Comparison of ENCODE assay signal across 11 cellular contexts in the genomic region with DNA sequence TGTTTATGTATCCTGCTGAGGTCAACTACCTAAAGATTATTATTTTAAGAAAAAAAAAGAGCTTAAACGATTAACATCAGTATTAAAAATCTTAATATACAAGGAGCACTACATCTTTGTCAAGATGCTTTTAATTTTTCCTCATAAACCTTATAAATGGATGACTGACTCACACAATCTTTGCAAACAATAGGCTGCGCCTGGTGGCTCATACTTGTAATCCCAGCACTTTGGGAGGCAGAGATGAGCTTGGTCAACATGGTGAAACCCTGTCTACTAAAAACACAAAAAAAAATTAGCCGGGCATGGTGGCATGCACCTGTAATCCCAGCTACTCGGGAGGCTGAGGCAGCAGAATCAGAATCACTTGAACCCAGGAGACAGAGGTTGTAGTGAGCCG. TPM values are rescaled to one million over a fixed set of nuclear protein-coding genes. Genes with fewer than 3 reads are reported as not detected.
DNase-seq lines count a peak whose midpoint lies in the region; ATAC-seq, FAIRE-seq and TF ChIP-seq lines count a peak whose summit lies in the region.
"Had no signal": no experiment of that assay in that cellular context is flagged by ENCODE, and none has a peak within 500 bp of the region (broad histone marks: within the 10 kb centered on the region; RNA-seq: fewer than 3 reads in every experiment).

No MANE protein-coding gene starts in this region.

- peaks cover 4% of the 10 kb centered on the region for H4K20me1 ChIP-seq in endothelial cell of umbilical vein (replicated peaks; ENCODE audit: control insufficient read depth, extremely low read depth, insufficient read depth, low read length)

- H3K27me3 ChIP-seq in endothelial cell of umbilical vein (ENCODE audit: control insufficient read depth in 2 of 2, insufficient read depth in 2 of 2, low read length in 2 of 2) = no peaks in the 10 kb centered on the region

- no peak for ATAC-seq in GM21737 (IDR thresholded peaks at IDR 0.05; ENCODE audit: unreplicated experiment)

- TF ChIP-seq POLR2A in endothelial cell of umbilical vein (IDR thresholded peaks at IDR 0.05; ENCODE audit: low read depth, low read length) = no peak

- H3K9me3 ChIP-seq in endothelial cell of umbilical vein (replicated peaks; ENCODE audit: control insufficient read depth, insufficient read depth, low read length) = no peaks in the 10 kb centered on the region

- no peak overlapping the region for H3K4me3 Mint-ChIP-seq in activated CD4-positive, alpha-beta T cell treated with anti-CD3 and anti-CD28 coated beads, Interleukin-2, amount 10 ng/mL, durations not matched to agents 7 days and 5 days

- BruUV-seq in endothelial cell of umbilical vein (replicated peaks; lab: Mats Ljungman, UMichigan) = no TSS peak

- dilution Hi-C loops in endothelial cell of umbilical vein (cut with MboI; ENCODE audit: extremely low pct_ligation_motif_present, low sequenced_read_pairs) = no loop called here

- peak overlapping the region; percentile 84 for H3K4me2 ChIP-seq in endothelial cell of umbilical vein (ENCODE audit: insufficient read depth, low read length)

- POLR2A ChIA-PET in activated CD4-positive, alpha-beta T cell treated with anti-CD3 and anti-CD28 coated beads, Interleukin-2, amount 10 ng/mL, durations not matched to agents 7 days and 5 days (lab: Charles Lee) = interaction anchor here (0.5 kb wide), 1 partner anchor 8 kb away, joined by 4 read pairs; no protein-coding TSS in a partner anchor
- POLR2A ChIA-PET in RWPE1 (lab: Yijun Ruan, JAX; ENCODE audit: low non-redundant PET) (interaction anchor here (0.6 to 0.7 kb wide), 2 partner anchors 42 to 1954 kb away, joined by 3 read pairs; no protein-coding TSS in a partner anchor), endothelial cell of umbilical vein (lab: Charles Lee) (interaction anchor here (0.7 kb wide), 1 partner anchor 790 kb away, joined by 3 read pairs; no protein-coding TSS in a partner anchor)

- peaks cover 42% of the 10 kb centered on the region for H3K4me1 ChIP-seq in endothelial cell of umbilical vein (ENCODE audit: control insufficient read depth, extremely low read depth, insufficient read depth, low read length)

- H3K27me3 Mint-ChIP-seq in activated CD4-positive, alpha-beta T cell treated with anti-CD3 and anti-CD28 coated beads, Interleukin-2, amount 10 ng/mL, durations not matched to agents 7 days and 5 days = no peaks in the 10 kb centered on the region

- CTCF ChIA-PET in activated CD4-positive, alpha-beta T cell treated with anti-CD3 and anti-CD28 coated beads, Interleukin-2, amount 10 ng/mL, durations not matched to agents 7 days and 5 days (lab: Charles Lee) = interaction anchor here (0.7 to 2.8 kb wide), 5 partner anchors 10 to 134 kb away, joined by 3 to 18 read pairs (median 7); no protein-coding TSS in a partner anchor
- CTCF ChIA-PET in RWPE1 (lab: Yijun Ruan, JAX) (interaction anchor here (0.9 kb wide), 1 partner anchor 137 kb away, joined by 4 read pairs; no protein-coding TSS in a partner anchor), endothelial cell of umbilical vein (lab: Charles Lee) (interaction anchor here (0.9 to 6.7 kb wide), 7 partner anchors 11 to 134 kb away, joined by 3 to 57 read pairs (median 4); partner anchors contain the start of gene ARHGEF2)

- H3K9me3 Mint-ChIP-seq in activated CD4-positive, alpha-beta T cell treated with anti-CD3 and anti-CD28 coated beads, Interleukin-2, amount 10 ng/mL, durations not matched to agents 7 days and 5 days = no peaks in the 10 kb centered on the region

- peaks cover 56% of the 10 kb centered on the region for H3K79me2 ChIP-seq in endothelial cell of umbilical vein (ENCODE audit: control insufficient read depth, insufficient read depth, low read length)

- H3K27ac ChIP-seq in RWPE1 = peak overlapping the region; percentile 32; the same call in 1 of the 2 replicates
- no peak overlapping the region for H3K27ac ChIP-seq in endothelial cell of umbilical vein (ENCODE audit: insufficient read depth, low read depth, low read length)

- no peaks in the 10 kb centered on the region for H3K9me1 ChIP-seq in endothelial cell of umbilical vein (replicated peaks; ENCODE audit: control insufficient read depth, extremely low read depth, insufficient read depth, low read length)

- TF ChIP-seq CTCF in RWPE1 (conservative IDR thresholded peaks at IDR 0.05; ENCODE audit: low read depth) (no peak), endothelial cell of umbilical vein (IDR thresholded peaks at IDR 0.05; ENCODE audit: extremely low read depth in 1 of 2, insufficient read depth in 1 of 2, low read depth in 1 of 2, low read length in 2 of 2) (no peak), retinal pigment epithelial cell (conservative IDR thresholded peaks at IDR 0.05; ENCODE audit: low read depth, low read length) (no peak)

- intact Hi-C loops in endothelial cell of umbilical vein (cut with micrococcal nuclease) = no loop called here

- H2AFZ ChIP-seq in endothelial cell of umbilical vein (ENCODE audit: low read depth, low read length) = no peak overlapping the region

- peak overlapping the region in 1 of 3 experiments; percentile 92 for H3K4me3 ChIP-seq in endothelial cell of umbilical vein (replicated peaks in 1 of 3; ENCODE audit: insufficient read depth in 1 of 3, low read depth in 1 of 3, low read length in 3 of 3)
- peak overlapping the region; percentile 93 for H3K4me3 ChIP-seq in retinal pigment epithelial cell (ENCODE audit: low read length)

- peaks cover 43% of the 10 kb centered on the region for H3K4me1 Mint-ChIP-seq in activated CD4-positive, alpha-beta T cell treated with anti-CD3 and anti-CD28 coated beads, Interleukin-2, amount 10 ng/mL, durations not matched to agents 7 days and 5 days

- FAIRE-seq in endothelial cell of umbilical vein (lab: Jason Lieb, UNC) = no peak

- peaks cover 33% of the 10 kb centered on the region for H3K36me3 Mint-ChIP-seq in activated CD4-positive, alpha-beta T cell treated with anti-CD3 and anti-CD28 coated beads, Interleukin-2, amount 10 ng/mL, durations not matched to agents 7 days and 5 days (ENCODE audit: low read depth)

- no peak for DNase-seq in activated CD4-positive, alpha-beta T cell treated with anti-CD3 and anti-CD28 coated beads, Interleukin-2, amount 10 ng/mL, durations not matched to agents 7 days and 5 days
- no peak for DNase-seq in activated CD4-positive, alpha-beta T cell treated with anti-CD3 and anti-CD28 coated beads for 48 hours
- DNase-seq in RWPE1 (ENCODE audit: low spot score) (no peak), endothelial cell of umbilical vein (ENCODE audit: low read depth, low spot score) (no peak), retinal pigment epithelial cell (ENCODE audit: low read depth) (no peak), NCI-H345 (lab: John Stamatoyannopoulos, UW) (no peak), NCI-H2107 (lab: John Stamatoyannopoulos, UW) (no peak)
- DNase-seq: Kasumi-1 had no signal

- peak overlapping the region; percentile 19 for H3K27ac Mint-ChIP-seq in activated CD4-positive, alpha-beta T cell treated with anti-CD3 and anti-CD28 coated beads, Interleukin-2, amount 10 ng/mL, durations not matched to agents 7 days and 5 days

- H3K9ac ChIP-seq in endothelial cell of umbilical vein (replicated peaks; ENCODE audit: extremely low read depth, insufficient read depth, low read length) = peak overlapping the region; percentile 84

- H3K36me3 ChIP-seq in endothelial cell of umbilical vein (ENCODE audit: control insufficient read depth in 2 of 2, extremely low read depth in 1 of 2, insufficient read depth in 2 of 2, low read length in 2 of 2) = peaks cover 11 to 18% of the 10 kb centered on the region in 2 experiments

RNA-seq across cellular contexts. Expression of gene KHDC4, which starts 1.7 kb away (rescaled TPM):
- total RNA-seq in activated CD4-positive, alpha-beta T cell treated with anti-CD3 and anti-CD28 coated beads, Interleukin-2, amount 10 ng/mL, durations not matched to agents 7 days and 5 days = 10 to 100 TPM; 66.3 to 67.3 TPM
- 54.1 and 55.6 TPM in 2 replicates for total RNA-seq in endothelial cell of umbilical vein
- polyA plus RNA-seq in endothelial cell of umbilical vein = 47.9 and 48.6 TPM in 2 replicates
- polyA plus RNA-seq in endothelial cell of umbilical vein (2011; cell fraction: cytosol; rRNA removed) = 22.4 and 25.5 TPM in 2 replicates
- polyA plus RNA-seq in endothelial cell of umbilical vein (2011; cell fraction: nucleus; rRNA removed) = 123 and 207 TPM in 2 replicates
- 19.8 and 29.0 TPM in 2 replicates for polyA plus RNA-seq in endothelial cell of umbilical vein (2012)
- 75.4 and 81.4 TPM in 2 replicates for polyA minus RNA-seq in endothelial cell of umbilical vein
- 50.2 TPM for polyA minus RNA-seq in endothelial cell of umbilical vein (2011; cell fraction: cytosol; rRNA and poly(A)+ RNA removed)
- polyA minus RNA-seq in endothelial cell of umbilical vein (2011; cell fraction: nucleus; rRNA and poly(A)+ RNA removed) = 68.0 and 96.9 TPM in 2 replicates

RNA-seq across cellular contexts. Expression of gene RXFP4, which starts 9.0 kb away (rescaled TPM):
- not detected for total RNA-seq in activated CD4-positive, alpha-beta T cell treated with anti-CD3 and anti-CD28 coated beads, Interleukin-2, amount 10 ng/mL, durations not matched to agents 7 days and 5 days
- not detected in 2 replicates for total RNA-seq in endothelial cell of umbilical vein
- polyA plus RNA-seq in endothelial cell of umbilical vein = not detected in 2 replicates
- polyA plus RNA-seq in endothelial cell of umbilical vein (2011; cell fraction: cytosol; rRNA removed) = not detected in 2 replicates
- not detected in 2 replicates for polyA plus RNA-seq in endothelial cell of umbilical vein (2011; cell fraction: nucleus; rRNA removed)
- not detected in 2 replicates for polyA plus RNA-seq in endothelial cell of umbilical vein (2012)
- polyA minus RNA-seq in endothelial cell of umbilical vein = not detected in 2 replicates
- polyA minus RNA-seq in endothelial cell of umbilical vein (2011; cell fraction: cytosol; rRNA and poly(A)+ RNA removed) = not detected
- polyA minus RNA-seq in endothelial cell of umbilical vein (2011; cell fraction: nucleus; rRNA and poly(A)+ RNA removed) = 0.34 TPM in 1 of 2 replicates, not detected in the other
- total RNA-seq: activated CD8-positive, alpha-beta memory T cell treated with anti-CD3 and anti-CD28 coated beads for 36 hours; dermis microvascular lymphatic vessel endothelial cell had no signal

RNA-seq across cellular contexts. Expression of gene RIT1, which starts 21.3 kb away (rescaled TPM):
- 10 to 100 TPM; 24.0 to 28.4 TPM for total RNA-seq in activated CD4-positive, alpha-beta T cell treated with anti-CD3 and anti-CD28 coated beads, Interleukin-2, amount 10 ng/mL, durations not matched to agents 7 days and 5 days
- 46.4 and 47.8 TPM in 2 replicates for total RNA-seq in endothelial cell of umbilical vein
- polyA plus RNA-seq in endothelial cell of umbilical vein = 52.0 and 65.5 TPM in 2 replicates
- 56.2 and 62.6 TPM in 2 replicates for polyA plus RNA-seq in endothelial cell of umbilical vein (2011; cell fraction: cytosol; rRNA removed)
- 41.7 and 45.6 TPM in 2 replicates for polyA plus RNA-seq in endothelial cell of umbilical vein (2011; cell fraction: nucleus; rRNA removed)
- 36.1 and 37.2 TPM in 2 replicates for polyA plus RNA-seq in endothelial cell of umbilical vein (2012)
- polyA minus RNA-seq in endothelial cell of umbilical vein = 79.4 and 130 TPM in 2 replicates
- 15.1 TPM for polyA minus RNA-seq in endothelial cell of umbilical vein (2011; cell fraction: cytosol; rRNA and poly(A)+ RNA removed)
- 21.7 and 35.0 TPM in 2 replicates for polyA minus RNA-seq in endothelial cell of umbilical vein (2011; cell fraction: nucleus; rRNA and poly(A)+ RNA removed)

RNA-seq across cellular contexts. Expression of gene ARHGEF2, which starts 45.9 kb away (rescaled TPM):
- 100 to 1,000 TPM; 157 to 191 TPM for total RNA-seq in activated CD4-positive, alpha-beta T cell treated with anti-CD3 and anti-CD28 coated beads, Interleukin-2, amount 10 ng/mL, durations not matched to agents 7 days and 5 days
- total RNA-seq in endothelial cell of umbilical vein = 110 and 118 TPM in 2 replicates
- polyA plus RNA-seq in endothelial cell of umbilical vein = 59.2 and 62.0 TPM in 2 replicates
- 67.4 and 113 TPM in 2 replicates for polyA plus RNA-seq in endothelial cell of umbilical vein (2011; cell fraction: cytosol; rRNA removed)
- 270 and 317 TPM in 2 replicates for polyA plus RNA-seq in endothelial cell of umbilical vein (2011; cell fraction: nucleus; rRNA removed)
- 50.9 and 52.8 TPM in 2 replicates for polyA plus RNA-seq in endothelial cell of umbilical vein (2012)
- polyA minus RNA-seq in endothelial cell of umbilical vein = 81.5 and 92.0 TPM in 2 replicates
- polyA minus RNA-seq in endothelial cell of umbilical vein (2011; cell fraction: cytosol; rRNA and poly(A)+ RNA removed) = 29.1 TPM
- 55.2 and 62.7 TPM in 2 replicates for polyA minus RNA-seq in endothelial cell of umbilical vein (2011; cell fraction: nucleus; rRNA and poly(A)+ RNA removed)
